20 cellular contexts compared by ENCODE assay signal in genomic region chr21:32492376-32492775, GRCh38.
"Had no signal": no experiment of that assay in that cellular context is flagged by ENCODE, and none has a peak within 500 bp of the region (broad histone marks: within the 10 kb centered on the region; RNA-seq: fewer than 3 reads in every experiment).

No MANE protein-coding gene starts in this region.

- H3K27me3 ChIP-seq: hepatocyte had no signal

- H3K27ac ChIP-seq: SK-N-MC had no signal

- H3K4me3 ChIP-seq: hepatocyte, SK-N-MC had no signal

- H3K4me1 Mint-ChIP-seq: activated naive CD4-positive, alpha-beta T cell treated with anti-CD3 and anti-CD28 coated beads, Interleukin-2, amount 10 ng/mL, durations not matched to agents 7 days and 5 days had no signal

- FAIRE-seq: frontal cortex had no signal

- DNase-seq: activated CD4-positive, alpha-beta memory T cell treated with anti-CD3 and anti-CD28 coated beads for 36 hours; activated CD4-positive, alpha-beta T cell treated with anti-CD3 and anti-CD28 coated beads for 4 hours; activated CD4-positive, CD25-positive, alpha-beta regulatory T cell; activated effector memory CD4-positive, alpha-beta T cell treated with anti-CD3 and anti-CD28 coated beads, Interleukin-2, amount 50 U/mL, for 16 hours; activated naive CD4-positive, alpha-beta T cell treated with anti-CD3 and anti-CD28 coated beads, Interleukin-2, amount 10 ng/mL, durations not matched to agents 7 days and 5 days; amygdala; effector CD8-positive, alpha-beta T cell; glutamatergic neuron; left ventricle myocardium superior; mammary epithelial cell; stimulated activated CD4-positive, alpha-beta T cell treated with anti-CD3 and anti-CD28 coated beads, Interleukin-12 subunit alpha, Interleukin-12 subunit beta, amount 100 ng/mL, for 4 hours; stimulated activated naive CD8-positive, alpha-beta T cell treated with anti-CD3 and anti-CD28 coated beads, Interleukin-15, amount 100 ng/mL, for 72 hours; SW 1271; T-helper 17 cell; trophoblast cell had no signal

- ATAC-seq: esophagus mucosa, T-helper 17 cell had no signal

- H3K79me2 ChIP-seq: hepatocyte had no signal

- H3K36me3 Mint-ChIP-seq: activated naive CD4-positive, alpha-beta T cell treated with anti-CD3 and anti-CD28 coated beads, Interleukin-2, amount 10 ng/mL, durations not matched to agents 7 days and 5 days had no signal

- H3K27me3 Mint-ChIP-seq: activated CD4-positive, alpha-beta memory T cell treated with anti-CD3 and anti-CD28 coated beads for 36 hours; activated naive CD4-positive, alpha-beta T cell treated with anti-CD3 and anti-CD28 coated beads, Interleukin-2, amount 10 ng/mL, durations not matched to agents 7 days and 5 days; dendritic cell treated with granulocyte-macrophage colony-stimulating factor and Interleukin-4, amounts not matched to agents 40 ng/mL and 50 ng/mL, for 4 days; stimulated activated naive CD8-positive, alpha-beta T cell treated with anti-CD3 and anti-CD28 coated beads, Interleukin-15, amount 100 ng/mL, for 72 hours; T-helper 17 cell had no signal

- H3K27ac Mint-ChIP-seq: activated CD4-positive, alpha-beta memory T cell treated with anti-CD3 and anti-CD28 coated beads for 36 hours; activated naive CD4-positive, alpha-beta T cell treated with anti-CD3 and anti-CD28 coated beads, Interleukin-2, amount 10 ng/mL, durations not matched to agents 7 days and 5 days; dendritic cell treated with granulocyte-macrophage colony-stimulating factor and Interleukin-4, amounts not matched to agents 40 ng/mL and 50 ng/mL, for 4 days; stimulated activated naive CD8-positive, alpha-beta T cell treated with anti-CD3 and anti-CD28 coated beads, Interleukin-15, amount 100 ng/mL, for 72 hours; T-helper 17 cell had no signal

- H3K9me3 Mint-ChIP-seq: activated CD4-positive, alpha-beta memory T cell treated with anti-CD3 and anti-CD28 coated beads for 36 hours; activated naive CD4-positive, alpha-beta T cell treated with anti-CD3 and anti-CD28 coated beads, Interleukin-2, amount 10 ng/mL, durations not matched to agents 7 days and 5 days; dendritic cell treated with granulocyte-macrophage colony-stimulating factor and Interleukin-4, amounts not matched to agents 40 ng/mL and 50 ng/mL, for 4 days had no signal

- H3K4me3 Mint-ChIP-seq: activated CD4-positive, alpha-beta memory T cell treated with anti-CD3 and anti-CD28 coated beads for 36 hours; activated naive CD4-positive, alpha-beta T cell treated with anti-CD3 and anti-CD28 coated beads, Interleukin-2, amount 10 ng/mL, durations not matched to agents 7 days and 5 days; dendritic cell treated with granulocyte-macrophage colony-stimulating factor and Interleukin-4, amounts not matched to agents 40 ng/mL and 50 ng/mL, for 4 days; stimulated activated naive CD8-positive, alpha-beta T cell treated with anti-CD3 and anti-CD28 coated beads, Interleukin-15, amount 100 ng/mL, for 72 hours; T-helper 17 cell had no signal
